ENCODE assay signal across 8 cellular contexts in the genomic region with DNA sequence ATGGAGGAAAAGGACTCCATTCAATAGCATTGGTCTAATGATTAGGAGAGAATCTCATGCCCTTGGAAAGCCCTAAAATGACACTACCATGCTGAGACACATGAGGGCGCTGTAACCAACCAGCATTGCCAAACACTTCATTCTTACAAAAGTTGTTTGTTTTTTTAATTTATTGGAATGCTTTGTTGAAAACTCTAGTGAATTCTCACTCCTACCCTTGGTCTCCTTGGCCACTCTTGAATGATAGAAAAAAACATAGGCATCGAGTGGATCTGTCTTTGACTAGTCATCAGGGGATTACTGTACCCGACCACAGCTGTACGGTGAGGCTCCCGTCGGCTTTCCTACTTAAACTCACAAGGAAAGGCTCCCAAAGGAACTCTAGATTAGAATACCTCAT. TPM values are rescaled to one million over a fixed set of nuclear protein-coding genes. Genes with fewer than 3 reads are reported as not detected.
DNase-seq lines count a peak whose midpoint lies in the region; ATAC-seq, FAIRE-seq and TF ChIP-seq lines count a peak whose summit lies in the region.

No MANE protein-coding gene starts in this region.

- DNase-seq in AG04449 (ENCODE audit: low read depth, low spot score) (no peak), T-cell (peak; percentile 18 to 71 (median 52)), astrocyte (ENCODE audit: low read depth) (peak; percentile 40), immature natural killer cell (peak; percentile 35 to 51 (median 46))
- peak; percentile 59 for DNase-seq in stimulated activated CD4-positive, alpha-beta T cell treated with anti-CD3 and anti-CD28 coated beads, Interleukin-4, amount 100 ng/mL, for 1 hour

- H3K79me2 ChIP-seq in astrocyte (ENCODE audit: insufficient read depth, low read length), result no peaks in the 10 kb centered on the region

- H3K27me3 ChIP-seq in astrocyte (ENCODE audit: insufficient read depth, low read length), result no peaks in the 10 kb centered on the region

- H3K4me1 Mint-ChIP-seq in T-cell, result peaks cover 11 to 15% (median 11%) of the 10 kb centered on the region in 3 donors
- H3K4me1 Mint-ChIP-seq in astrocyte (ENCODE audit: low read depth, unreplicated experiment), result peaks cover 43% of the 10 kb centered on the region
- no peaks in the 10 kb centered on the region for H3K4me1 Mint-ChIP-seq in immature natural killer cell

- TF ChIP-seq CTCF in AG04449 (IDR thresholded peaks at IDR 0.05; ENCODE audit: insufficient read depth, low read length, missing control alignments) (peak; percentile 60), astrocyte (IDR thresholded peaks at IDR 0.05; ENCODE audit: insufficient read depth, low read depth, low read length) (peak; percentile 73)

- ATAC-seq in GM21619 (IDR thresholded peaks at IDR 0.05; ENCODE audit: unreplicated experiment) (peak; percentile 56), T-cell (replicated peaks in 1 of 4) (peak in 3 of 4 experiments; percentile 40 to 53 (median 46)), HG03439 (IDR thresholded peaks at IDR 0.05; ENCODE audit: unreplicated experiment) (no peak), HG03025 (IDR thresholded peaks at IDR 0.05; ENCODE audit: low FRiP score, unreplicated experiment) (no peak)

- no peak overlapping the region for H2AFZ ChIP-seq in astrocyte (ENCODE audit: low read depth, low read length)

- no peaks in the 10 kb centered on the region for H3K9me3 ChIP-seq in astrocyte (ENCODE audit: insufficient read depth, low read depth, low read length)

- FAIRE-seq in astrocyte (lab: Jason Lieb, UNC), result peak; percentile 80

- CTCF ChIA-PET in AG04449 (lab: Yijun Ruan, JAX), result interaction anchor here (0.7 to 7.6 kb wide), 18 partner anchors 11 to 116 kb away, joined by 3 to 113 read pairs (median 4); no protein-coding TSS in a partner anchor
- CTCF ChIA-PET in T-cell (lab: Charles Lee), result interaction anchor here (0.6 to 3.2 kb wide), 17 partner anchors 10 to 130 kb away, joined by 3 to 11 read pairs (median 3); no protein-coding TSS in a partner anchor

- H3K9me3 Mint-ChIP-seq in T-cell (no peaks in the 10 kb centered on the region), astrocyte (ENCODE audit: unreplicated experiment) (no peaks in the 10 kb centered on the region), immature natural killer cell (no peaks in the 10 kb centered on the region)

- peaks cover 17% of the 10 kb centered on the region for H3K4me1 ChIP-seq in astrocyte (ENCODE audit: insufficient read depth, low read length)

- H3K4me3 ChIP-seq in AG04449 (ENCODE audit: low read depth, low read length), result no peak overlapping the region
- H3K4me3 ChIP-seq in astrocyte (ENCODE audit: insufficient read depth, low read depth, low read length), result no peak overlapping the region

- no peak overlapping the region for H3K27ac Mint-ChIP-seq in T-cell
- peak overlapping the region; percentile 96 for H3K27ac Mint-ChIP-seq in astrocyte (ENCODE audit: unreplicated experiment)
- H3K27ac Mint-ChIP-seq in immature natural killer cell, result no peak overlapping the region

- peak overlapping the region; percentile 49 for H3K27ac ChIP-seq in astrocyte (ENCODE audit: low read depth, low read length)

- H4K20me1 ChIP-seq in astrocyte (ENCODE audit: insufficient read depth, low read length), result no peaks in the 10 kb centered on the region

- POLR2A ChIA-PET in AG04449 (lab: Yijun Ruan, JAX), result interaction anchor here (0.8 to 1.1 kb wide), 3 partner anchors 9 to 11 kb away, joined by 3 to 4 read pairs (median 3); no protein-coding TSS in a partner anchor
- POLR2A ChIA-PET in T-cell (lab: Charles Lee), result no interaction called here

- H3K36me3 Mint-ChIP-seq in T-cell, result no peaks in the 10 kb centered on the region
- peaks cover 1% of the 10 kb centered on the region for H3K36me3 Mint-ChIP-seq in astrocyte (ENCODE audit: low read depth, unreplicated experiment)
- no peaks in the 10 kb centered on the region for H3K36me3 Mint-ChIP-seq in immature natural killer cell

- H3K27me3 Mint-ChIP-seq in T-cell, result no peaks in the 10 kb centered on the region
- H3K27me3 Mint-ChIP-seq in astrocyte (ENCODE audit: low read depth, unreplicated experiment), result no peaks in the 10 kb centered on the region
- peaks cover 0 to 3% (median 0%) of the 10 kb centered on the region in 3 donors for H3K27me3 Mint-ChIP-seq in immature natural killer cell (ENCODE audit: low read depth in 3 of 3)

- peak overlapping the region; percentile 10 for H3K9ac ChIP-seq in astrocyte (ENCODE audit: low read length)

- peak overlapping the region; percentile 46 for H3K4me2 ChIP-seq in astrocyte (ENCODE audit: low read length)

- H3K4me3 Mint-ChIP-seq in T-cell (no peak overlapping the region), astrocyte (ENCODE audit: unreplicated experiment) (no peak overlapping the region), immature natural killer cell (no peak overlapping the region)

- no peaks in the 10 kb centered on the region for H3K36me3 ChIP-seq in astrocyte (ENCODE audit: insufficient read depth, low read length)

RNA-seq across cellular contexts. Expression of a gene that starts 29.3 kb away (rescaled TPM):
- 100 to 1,000 TPM; 296 to 481 (median 303) TPM for total RNA-seq in T-cell
- 127 and 148 TPM in 2 replicates for total RNA-seq in astrocyte
- 100 to 1,000 TPM; 336 to 513 (median 447) TPM for polyA plus RNA-seq in immature natural killer cell

RNA-seq across cellular contexts. Expression of a gene that starts 55.2 kb away (rescaled TPM):
- total RNA-seq in T-cell (10 to 100 TPM; 40.0 to 63.9 (median 44.6) TPM), astrocyte (100 and 104 TPM in 2 replicates)
- 10 to 100 TPM; 36.4 to 71.7 (median 57.7) TPM for polyA plus RNA-seq in immature natural killer cell

Comparison
In these comparisons a context has a peak if more than half of its experiments do, and no peak if none do; other contexts are left out.
1. ATAC-seq: peak in GM21619 (single experiment) and T-cell (3 of 4); none in HG03439 (single experiment) and HG03025 (single experiment).